ENCODE assay signal across 8 cellular contexts in the genomic region with DNA sequence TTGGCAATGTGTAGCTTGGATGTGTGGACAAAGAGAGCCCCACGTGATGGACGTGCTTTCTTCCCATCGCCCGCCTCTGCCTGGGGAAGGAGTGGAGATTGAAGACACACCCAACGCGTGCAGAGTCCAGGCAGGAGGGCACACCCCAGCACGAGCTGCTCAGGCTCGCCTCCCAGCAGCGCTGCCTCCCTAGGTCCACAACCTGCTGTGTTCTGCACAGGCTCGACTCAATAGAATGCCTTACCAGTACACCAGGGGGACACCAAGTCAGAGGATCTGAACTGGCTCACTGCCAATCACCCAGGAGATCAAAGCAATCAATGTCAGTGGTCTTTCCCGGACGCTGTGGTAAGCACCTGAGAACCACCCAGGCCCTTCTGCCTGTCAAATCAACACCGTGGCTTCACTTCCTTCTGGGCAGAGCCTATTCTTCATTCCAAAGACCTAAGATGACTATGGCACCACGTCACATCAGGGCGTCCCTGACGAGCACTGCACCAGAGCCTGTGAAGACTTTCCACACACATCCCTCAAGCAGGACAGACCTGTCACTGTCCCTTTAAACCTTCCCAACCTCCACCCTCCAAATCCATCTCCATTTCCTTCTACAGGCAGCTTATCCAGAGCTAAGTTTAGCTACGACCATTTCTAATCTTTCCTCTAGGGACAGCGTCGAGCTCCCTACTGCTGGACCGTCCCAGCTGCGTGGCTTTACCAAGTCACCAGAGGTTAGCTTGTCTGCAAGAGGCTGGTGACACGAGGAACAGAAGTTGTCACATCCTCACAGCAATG.
A peak's percentile ranks its signal among the peaks of the same experiment; 100 is the strongest.
DNase-seq lines count a peak whose midpoint lies in the region; ATAC-seq lines count a peak whose summit lies in the region.

No MANE protein-coding gene starts in this region.

- H3K4me3 ChIP-seq in SK-N-MC: no peak overlapping the region

- H3K9ac ChIP-seq in SK-N-MC (ENCODE audit: insufficient read length): no peak overlapping the region

- DNase-seq in DMS114 treated with DMSO at 0.1 percent for 48 hours (lab: John Stamatoyannopoulos, UW; ENCODE audit: unreplicated experiment) (peak; percentile 11), KBM-7 (peak; percentile 62), SK-N-MC (ENCODE audit: low read depth, low spot score) (no peak), fibroblast of gingiva (ENCODE audit: low read depth) (peak; percentile 49), NCI-H526 treated with DMSO at 0.1 percent for 48 hours (lab: John Stamatoyannopoulos, UW) (no peak)
- no peak for DNase-seq in natural killer cell treated with Interleukin-12 subunit alpha and Interleukin-12 subunit beta and Interleukin-15 and Interleukin-18, amount 100 ng/mL, for 72 hours (ENCODE audit: low spot score)

- no peaks in the 10 kb centered on the region for H3K9me3 ChIP-seq in SK-N-MC (ENCODE audit: low read depth, low read length)

- no peaks in the 10 kb centered on the region for H3K27me3 Mint-ChIP-seq in natural killer cell treated with Interleukin-12 subunit alpha and Interleukin-12 subunit beta and Interleukin-15 and Interleukin-18, amount 100 ng/mL, for 72 hours

- peaks cover 34 to 41% of the 10 kb centered on the region in 2 donors for H3K4me1 Mint-ChIP-seq in natural killer cell treated with Interleukin-12 subunit alpha and Interleukin-12 subunit beta and Interleukin-15 and Interleukin-18, amount 100 ng/mL, for 72 hours (ENCODE audit: low read depth in 2 of 2)

- H3K36me3 Mint-ChIP-seq in natural killer cell treated with Interleukin-12 subunit alpha and Interleukin-12 subunit beta and Interleukin-15 and Interleukin-18, amount 100 ng/mL, for 72 hours: peaks cover 4% of the 10 kb centered on the region

- H3K27ac Mint-ChIP-seq in natural killer cell treated with Interleukin-12 subunit alpha and Interleukin-12 subunit beta and Interleukin-15 and Interleukin-18, amount 100 ng/mL, for 72 hours: peak overlapping the region; percentile 45 to 82

- peaks cover 15% of the 10 kb centered on the region for H3K36me3 ChIP-seq in SK-N-MC (ENCODE audit: insufficient read depth, low read length)

- peak overlapping the region; percentile 74 for H3K4me3 Mint-ChIP-seq in natural killer cell treated with Interleukin-12 subunit alpha and Interleukin-12 subunit beta and Interleukin-15 and Interleukin-18, amount 100 ng/mL, for 72 hours

- H3K27ac ChIP-seq in SK-N-MC: peak overlapping the region; percentile 53

- H3K9me3 Mint-ChIP-seq in natural killer cell treated with Interleukin-12 subunit alpha and Interleukin-12 subunit beta and Interleukin-15 and Interleukin-18, amount 100 ng/mL, for 72 hours: no peaks in the 10 kb centered on the region

- in situ Hi-C loops in KBM-7 (cut with MboI; ENCODE audit: low pct_unique_long_range_greater_than_20kb, low sequenced_read_pairs): no loop called here

- ATAC-seq in natural killer cell treated with Interleukin-12 subunit alpha and Interleukin-12 subunit beta and Interleukin-15 and Interleukin-18, amount 100 ng/mL, for 72 hours: peak in 1 of 2 donors; percentile 21
- ATAC-seq in GM19035 (IDR thresholded peaks at IDR 0.05; ENCODE audit: unreplicated experiment): no peak
- no peak for ATAC-seq in HG02588 (IDR thresholded peaks at IDR 0.05; ENCODE audit: unreplicated experiment)

Comparison
In these comparisons a context has a peak if more than half of its experiments do, and no peak if none do; other contexts are left out.
1. DNase-seq: peak in DMS114 treated with DMSO at 0.1 percent for 48 hours (single experiment), KBM-7 (single experiment) and fibroblast of gingiva (single experiment); none in SK-N-MC (single experiment), natural killer cell treated with Interleukin-12 subunit alpha and Interleukin-12 subunit beta and Interleukin-15 and Interleukin-18, amount 100 ng/mL, for 72 hours (single experiment) and NCI-H526 treated with DMSO at 0.1 percent for 48 hours (single experiment).